Comparison of ENCODE assay signal across 13 cellular contexts in the genomic region with DNA sequence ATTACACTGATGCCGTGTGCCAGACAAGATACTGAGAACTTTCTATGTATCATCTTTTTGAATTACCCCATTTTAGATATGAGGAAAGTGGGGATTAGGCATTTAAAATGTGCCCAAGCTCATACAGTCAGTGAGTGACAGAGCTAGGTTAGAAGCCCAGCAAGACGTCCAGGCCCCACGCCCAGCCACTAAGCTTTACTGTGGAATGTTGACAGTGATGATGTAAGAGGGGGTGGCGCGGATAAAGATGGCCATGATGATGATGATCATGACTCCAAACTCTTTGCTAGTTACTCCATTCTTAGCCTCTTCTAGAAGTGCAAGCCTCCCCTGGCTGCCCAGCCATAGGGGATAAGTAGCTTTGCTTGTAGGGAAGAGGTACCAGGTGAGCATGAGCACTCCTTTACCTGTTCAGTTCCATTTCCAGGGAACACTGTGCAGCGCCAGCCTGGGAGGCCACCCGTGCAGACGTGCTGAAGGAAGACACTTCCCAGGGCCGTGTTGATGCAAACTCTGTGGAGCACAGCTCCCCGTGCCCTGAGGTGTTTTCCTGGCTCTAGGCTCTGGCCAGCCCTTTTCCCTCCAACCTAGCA.
DNase-seq lines count a peak whose midpoint lies in the region; ATAC-seq, FAIRE-seq and TF ChIP-seq lines count a peak whose summit lies in the region.
"Had no signal": no experiment of that assay in that cellular context is flagged by ENCODE, and none has a peak within 500 bp of the region (broad histone marks: within the 10 kb centered on the region; RNA-seq: fewer than 3 reads in every experiment).

No MANE protein-coding gene starts in this region.

- no peak overlapping the region for H3K4me3 Mint-ChIP-seq in natural killer cell
- H3K4me3 Mint-ChIP-seq: B cell; CD4-positive, CD25-positive, alpha-beta regulatory T cell had no signal

- H3K27ac ChIP-seq in HEK293 (ENCODE audit: extremely low read depth, low read depth, low read length) (no peak overlapping the region; the same call in 1 of the 2 replicates), K562 (ENCODE audit: extremely low read depth, low read depth, low read length) (no peak overlapping the region), transverse colon (peak overlapping the region; percentile 5 to 60 (median 49))
- H3K27ac ChIP-seq: SK-N-MC had no signal

- H3K9me3 Mint-ChIP-seq in natural killer cell: no peaks in the 10 kb centered on the region

- BruUV-seq in K562 (replicated peaks; lab: Mats Ljungman, UMichigan): no TSS peak

- CTCF ChIA-PET in HEK293 (lab: Yijun Ruan, JAX) (interaction anchor here (0.5 to 0.6 kb wide), 2 partner anchors 358 to 663 kb away, joined by 3 read pairs; no protein-coding TSS in a partner anchor), K562 (lab: Yijun Ruan, JAX; ENCODE audit: low intra/inter-chr PET ratio) (no interaction called here)

- peak; percentile 37; the same call in 1 of the 3 replicates for ATAC-seq in K562
- ATAC-seq in left colon: peak; percentile 27
- ATAC-seq in natural killer cell: no peak

- intact Hi-C loops in K562 (cut with micrococcal nuclease): no loop called here
- intact Hi-C loops in left colon (cut with DNase I, micrococcal nuclease): no loop called here
- intact Hi-C loops in transverse colon (cut with DNase I; ENCODE audit: low total_unique reads): no loop called here
- intact Hi-C loops in natural killer cell (cut with micrococcal nuclease): no loop called here

- TF ChIP-seq EP300 in K562 (IDR thresholded peaks at IDR 0.05; ENCODE audit: low read length) (no peak), transverse colon (IDR thresholded peaks at IDR 0.05; ENCODE audit: low read depth) (no peak)

- TF ChIP-seq CTCF in HEK293 (tag by site-specific recombination; IDR thresholded peaks at IDR 0.05) (no peak), K562 (IDR thresholded peaks at IDR 0.05 in 2 of 3, conservative IDR thresholded peaks at IDR 0.05 in 1 of 3; ENCODE audit: insufficient read depth in 2 of 3, low read depth in 1 of 3, low read length in 3 of 3) (no peak), transverse colon (IDR thresholded peaks at IDR 0.05) (no peak), natural killer cell (IDR thresholded peaks at IDR 0.05) (no peak)

- H3K9me3 ChIP-seq in HEK293 (ENCODE audit: control insufficient read depth, insufficient read depth, low read depth, low read length) (no peaks in the 10 kb centered on the region), K562 (replicated peaks; ENCODE audit: control insufficient read depth, insufficient read depth, low read depth, low read length) (no peaks in the 10 kb centered on the region), transverse colon (no peaks in the 10 kb centered on the region)
- H3K9me3 ChIP-seq: HAP-1 had no signal

- TF ChIP-seq RAD21 in K562 (CRISPR knock-in tag; conservative IDR thresholded peaks at IDR 0.05 in 1 of 2, IDR thresholded peaks at IDR 0.05 in 1 of 2): no peak

- no peaks in the 10 kb centered on the region for H3K36me3 ChIP-seq in HEK293 (ENCODE audit: control insufficient read depth in 2 of 2, insufficient read depth in 1 of 2, low read length in 2 of 2)
- no peaks in the 10 kb centered on the region for H3K36me3 ChIP-seq in K562 (ENCODE audit: control insufficient read depth, insufficient read depth, low read length)
- H3K36me3 ChIP-seq in transverse colon: no peaks in the 10 kb centered on the region
- H3K36me3 ChIP-seq: HAP-1 had no signal

- POLR2A ChIA-PET in HEK293 (lab: Yijun Ruan, JAX): interaction anchor here (1.9 kb wide), 1 partner anchor 66 kb away, joined by 5 read pairs; the partner anchor contains the start of gene BCL2L11
- POLR2A ChIA-PET in K562 (lab: Yijun Ruan, JAX): interaction anchor here (0.8 to 2.1 kb wide), 2 partner anchors 18 to 420 kb away, joined by 3 to 11 read pairs; no protein-coding TSS in a partner anchor

- H3K4me3 ChIP-seq in HEK293 (ENCODE audit: low read depth, low read length): no peak overlapping the region
- no peak overlapping the region for H3K4me3 ChIP-seq in K562
- no peak overlapping the region for H3K4me3 ChIP-seq in transverse colon
- H3K4me3 ChIP-seq: HAP-1, SK-N-MC had no signal

- no peaks in the 10 kb centered on the region for H3K4me1 Mint-ChIP-seq in natural killer cell
- H3K4me1 Mint-ChIP-seq: CD4-positive, CD25-positive, alpha-beta regulatory T cell had no signal

- H3K27me3 Mint-ChIP-seq in natural killer cell (ENCODE audit: low read depth in 2 of 2): peaks cover 0 to 5% of the 10 kb centered on the region in 2 donors

- H3K36me3 Mint-ChIP-seq in natural killer cell: no peaks in the 10 kb centered on the region
- H3K36me3 Mint-ChIP-seq: CD4-positive, CD25-positive, alpha-beta regulatory T cell had no signal

- H3K4me1 ChIP-seq in HEK293 (ENCODE audit: control insufficient read depth, insufficient read depth, low read length): peaks cover 15% of the 10 kb centered on the region
- H3K4me1 ChIP-seq in K562 (replicated peaks in 1 of 2; ENCODE audit: control insufficient read depth in 2 of 2, insufficient read depth in 2 of 2, low read length in 2 of 2): peaks cover 12% of the 10 kb centered on the region in 2 experiments; a peak in 4 of 5 replicates
- peaks cover 4 to 35% (median 25%) of the 10 kb centered on the region in 4 donors for H3K4me1 ChIP-seq in transverse colon
- H3K4me1 ChIP-seq: HAP-1 had no signal

- H3K27ac Mint-ChIP-seq in natural killer cell: no peak overlapping the region
- H3K27ac Mint-ChIP-seq: B cell; CD4-positive, CD25-positive, alpha-beta regulatory T cell had no signal

- H3K9me1 ChIP-seq in K562 (ENCODE audit: control insufficient read depth, insufficient read depth, low read length): no peaks in the 10 kb centered on the region

- DNase-seq in K562 (ENCODE audit: extremely low read depth in 1 of 4, low spot score in 3 of 4): no peak
- DNase-seq in left colon: peak in 1 of 2 donors; percentile 40
- DNase-seq in transverse colon: peak; percentile 61
- DNase-seq in H4 (ENCODE audit: low spot score): no peak
- DNase-seq in DMS53 treated with DMSO at 0.1 percent for 48 hours (lab: John Stamatoyannopoulos, UW; ENCODE audit: unreplicated experiment): no peak
- DNase-seq in natural killer cell: no peak
- DNase-seq: CD4-positive, CD25-positive, alpha-beta regulatory T cell; NCI-H1417 treated with DMSO at 0.1 percent for 48 hours; NCI-H1930 had no signal

- H4K20me1 ChIP-seq in K562 (replicated peaks; ENCODE audit: control insufficient read depth, insufficient read depth, low read length): peaks cover 4% of the 10 kb centered on the region; the same call in 1 of the 2 replicates

- H3K27me3 ChIP-seq in K562 (ENCODE audit: control insufficient read depth in 2 of 2, insufficient read depth in 2 of 2, low read length in 2 of 2) (no peaks in the 10 kb centered on the region; a peak in 1 of 5 replicates), transverse colon (no peaks in the 10 kb centered on the region)

- no peaks in the 10 kb centered on the region for H3K79me2 ChIP-seq in K562 (ENCODE audit: control insufficient read depth, insufficient read depth, low read length)

- 57% methylated on average over 10 of the region's 10 CpGs for WGBS in K562 (ENCODE audit: insufficient coverage, low coverage, missing lambda C conversion rate)
- 44 to 59% methylated on average over 1 to 10 of the region's 10 CpGs for WGBS in transverse colon (ENCODE audit: low coverage in 1 of 2), 2 donors

- in situ Hi-C loops in K562 (cut with MboI) (no loop called here), transverse colon (cut with MboI; ENCODE audit: low pct_ligation_motif_present in 1 of 4, low pct_unique_long_range_greater_than_20kb in 1 of 4, low sequenced_read_pairs in 3 of 4) (no loop called here)

- H2AFZ ChIP-seq in K562 (ENCODE audit: low read depth, low read length): no peak overlapping the region

- FAIRE-seq in K562 (lab: Jason Lieb, UNC): no peak

- no peak overlapping the region for H3K9ac ChIP-seq in K562 (ENCODE audit: insufficient read depth in 1 of 2, low read depth in 2 of 2, low read length in 2 of 2)

- no peak overlapping the region for H3K4me2 ChIP-seq in K562 (ENCODE audit: insufficient read depth, low read length)

- no peak for TF ChIP-seq POLR2A in K562 (conservative IDR thresholded peaks at IDR 0.05)
- TF ChIP-seq POLR2A in transverse colon (IDR thresholded peaks at IDR 0.05): no peak

TF ChIP-seq in HEK293, 187 proteins besides CTCF, POLR2A, EP300 and RAD21:
- TF ChIP-seq, protein P1, sequence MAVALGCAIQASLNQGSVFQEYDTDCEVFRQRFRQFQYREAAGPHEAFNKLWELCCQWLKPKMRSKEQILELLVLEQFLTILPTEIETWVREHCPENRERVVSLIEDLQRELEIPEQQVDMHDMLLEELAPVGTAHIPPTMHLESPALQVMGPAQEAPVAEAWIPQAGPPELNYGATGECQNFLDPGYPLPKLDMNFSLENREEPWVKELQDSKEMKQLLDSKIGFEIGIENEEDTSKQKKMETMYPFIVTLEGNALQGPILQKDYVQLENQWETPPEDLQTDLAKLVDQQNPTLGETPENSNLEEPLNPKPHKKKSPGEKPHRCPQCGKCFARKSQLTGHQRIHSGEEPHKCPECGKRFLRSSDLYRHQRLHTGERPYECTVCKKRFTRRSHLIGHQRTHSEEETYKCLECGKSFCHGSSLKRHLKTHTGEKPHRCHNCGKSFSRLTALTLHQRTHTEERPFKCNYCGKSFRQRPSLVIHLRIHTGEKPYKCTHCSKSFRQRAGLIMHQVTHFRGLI (tag by site-specific recombination; IDR thresholded peaks at IDR 0.05): peak; percentile 16; the same call in 1 of the 2 replicates
- TF ChIP-seq MZF1 (tag by site-specific recombination; IDR thresholded peaks at IDR 0.05; ENCODE audit: borderline replicate concordance) (peak; percentile 82; the same call in 1 of the 2 replicates), ZNF416 (tag by site-specific recombination; IDR thresholded peaks at IDR 0.05) (no peak)

TF ChIP-seq in K562, 482 proteins besides CTCF, POLR2A, EP300 and RAD21:
- no peak for TF ChIP-seq CEBPG (CRISPR knock-in tag; IDR thresholded peaks at IDR 0.05)
- peak in 1 of 2 experiments; percentile 48; a peak in 2 of 4 replicates for TF ChIP-seq CEBPG (tag; conservative IDR thresholded peaks at IDR 0.05 in 1 of 2, IDR thresholded peaks at IDR 0.05 in 1 of 2)
- no peak for TF ChIP-seq CC2D1A (IDR thresholded peaks at IDR 0.05)
- TF ChIP-seq, protein P2, sequence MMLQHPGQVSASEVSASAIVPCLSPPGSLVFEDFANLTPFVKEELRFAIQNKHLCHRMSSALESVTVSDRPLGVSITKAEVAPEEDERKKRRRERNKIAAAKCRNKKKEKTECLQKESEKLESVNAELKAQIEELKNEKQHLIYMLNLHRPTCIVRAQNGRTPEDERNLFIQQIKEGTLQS (IDR thresholded peaks at IDR 0.05): peak; percentile 67
- TF ChIP-seq, protein P2 (CRISPR knock-in tag; conservative IDR thresholded peaks at IDR 0.05): no peak
TF ChIP-seq in K562: peak in this region for 2.

Comparison
In these comparisons a context has a peak if more than half of its experiments do, and no peak if none do; other contexts are left out.
1. H3K27ac ChIP-seq: peak in transverse colon (4 of 4); none in HEK293 (single experiment) and K562 (single experiment).
2. ATAC-seq: peak in K562 (single experiment) and left colon (single experiment); none in natural killer cell (0 of 3).